In the genomic region with DNA sequence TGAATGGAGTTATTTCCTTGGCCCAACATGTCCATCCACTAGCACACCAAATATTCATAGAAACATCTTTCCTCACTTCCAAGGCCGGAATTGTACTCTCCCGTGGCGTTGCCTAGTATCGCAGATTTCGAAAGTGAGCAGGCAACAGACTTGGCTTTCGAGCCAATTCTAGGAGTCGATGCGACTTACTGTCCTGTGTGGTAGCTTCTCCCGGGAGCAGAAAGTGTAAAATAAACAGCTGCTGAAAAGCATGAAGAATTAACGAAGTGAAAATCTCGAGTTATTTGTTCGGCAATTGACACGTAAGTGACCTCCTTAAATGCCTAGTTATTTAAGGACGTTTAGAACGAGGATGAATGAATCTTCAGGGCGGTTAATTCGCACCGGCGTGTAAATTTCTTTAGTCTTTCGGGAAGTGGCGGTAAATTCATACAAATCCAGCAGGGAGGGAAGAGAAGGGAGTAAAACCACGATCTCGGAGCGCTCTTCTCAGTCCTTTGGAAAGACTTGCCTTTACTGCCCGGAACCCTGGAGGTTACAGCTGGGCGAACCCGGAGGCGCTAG, we compare ENCODE assay signal across 1 cellular context.
TF ChIP-seq lines count a peak whose summit lies in the region.

No MANE protein-coding gene starts in this region.

TF ChIP-seq in HepG2, 621 proteins besides CTCF, POLR2A, EP300 and RAD21:
- TF ChIP-seq, protein P1, sequence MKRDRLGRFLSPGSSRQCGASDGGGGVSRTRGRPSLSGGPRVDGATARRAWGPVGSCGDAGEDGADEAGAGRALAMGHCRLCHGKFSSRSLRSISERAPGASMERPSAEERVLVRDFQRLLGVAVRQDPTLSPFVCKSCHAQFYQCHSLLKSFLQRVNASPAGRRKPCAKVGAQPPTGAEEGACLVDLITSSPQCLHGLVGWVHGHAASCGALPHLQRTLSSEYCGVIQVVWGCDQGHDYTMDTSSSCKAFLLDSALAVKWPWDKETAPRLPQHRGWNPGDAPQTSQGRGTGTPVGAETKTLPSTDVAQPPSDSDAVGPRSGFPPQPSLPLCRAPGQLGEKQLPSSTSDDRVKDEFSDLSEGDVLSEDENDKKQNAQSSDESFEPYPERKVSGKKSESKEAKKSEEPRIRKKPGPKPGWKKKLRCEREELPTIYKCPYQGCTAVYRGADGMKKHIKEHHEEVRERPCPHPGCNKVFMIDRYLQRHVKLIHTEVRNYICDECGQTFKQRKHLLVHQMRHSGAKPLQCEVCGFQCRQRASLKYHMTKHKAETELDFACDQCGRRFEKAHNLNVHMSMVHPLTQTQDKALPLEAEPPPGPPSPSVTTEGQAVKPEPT (CRISPR knock-in tag; IDR thresholded peaks at IDR 0.05; ENCODE audit: low read depth): peak; percentile 95
- 0 out of 2 replicates have a peak, but pooled peaks have one; percentile 32 for TF ChIP-seq ZNF605 (CRISPR knock-in tag; IDR thresholded peaks at IDR 0.05)
- TF ChIP-seq, protein P2, sequence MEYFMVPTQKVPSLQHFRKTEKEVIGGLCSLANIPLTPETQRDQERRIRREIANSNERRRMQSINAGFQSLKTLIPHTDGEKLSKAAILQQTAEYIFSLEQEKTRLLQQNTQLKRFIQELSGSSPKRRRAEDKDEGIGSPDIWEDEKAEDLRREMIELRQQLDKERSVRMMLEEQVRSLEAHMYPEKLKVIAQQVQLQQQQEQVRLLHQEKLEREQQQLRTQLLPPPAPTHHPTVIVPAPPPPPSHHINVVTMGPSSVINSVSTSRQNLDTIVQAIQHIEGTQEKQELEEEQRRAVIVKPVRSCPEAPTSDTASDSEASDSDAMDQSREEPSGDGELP (IDR thresholded peaks at IDR 0.05; ENCODE audit: borderline replicate concordance, low read depth): peak; percentile 72; the same call in 1 of the 2 replicates
- no peak for TF ChIP-seq AKAP8 (CRISPR knock-in tag; IDR thresholded peaks at IDR 0.05)
